In genomic region chr4:182913036-182913435, GRCh38 we compare ENCODE assay signal across 23 cellular contexts.
"Had no signal": no experiment of that assay in that cellular context is flagged by ENCODE, and none has a peak within 500 bp of the region (broad histone marks: within the 10 kb centered on the region; RNA-seq: fewer than 3 reads in every experiment).

No MANE protein-coding gene starts in this region.

- ATAC-seq: activated CD8-positive, alpha-beta T cell treated with anti-CD3 and anti-CD28 coated beads for 36 hours; left lung; right cardiac atrium; upper lobe of right lung had no signal

- H3K27me3 ChIP-seq: esophagus muscularis mucosa, hepatocyte, left lung, stomach, testis, upper lobe of right lung had no signal

- H3K4me3 ChIP-seq: coronary artery, esophagus muscularis mucosa, hepatocyte, left lung, prostate gland, stomach, testis, upper lobe of right lung had no signal

- H3K27me3 Mint-ChIP-seq: activated B cell treated with CpG ODN at 0.5 μM for 24 hours; activated CD8-positive, alpha-beta T cell treated with anti-CD3 and anti-CD28 coated beads for 36 hours; memory B cell had no signal

- DNase-seq: activated B cell treated with CpG ODN at 0.5 μM for 24 hours; activated CD4-positive, alpha-beta T cell treated with anti-CD3 and anti-CD28 coated beads for 48 hours; activated CD8-positive, alpha-beta memory T cell treated with anti-CD3 and anti-CD28 coated beads, Interleukin-2, amount 50 U/mL, for 4 hours; activated CD8-positive, alpha-beta T cell treated with anti-CD3 and anti-CD28 coated beads for 36 hours; activated naive CD4-positive, alpha-beta T cell treated with anti-CD3 and anti-CD28 coated beads, Interleukin-2, amount 50 U/mL, for 16 hours; amygdala; central memory CD4-positive, alpha-beta T cell; left lung; occipital lobe; right cardiac atrium; small intestine; stimulated activated CD4-positive, alpha-beta T cell treated with anti-CD3 and anti-CD28 coated beads, Interleukin-4, amount 100 ng/mL, for 4 hours; stimulated activated CD8-positive, alpha-beta memory T cell treated with anti-CD3 and anti-CD28 coated beads, Interleukin-4, amount 100 ng/mL, for 48 hours; stomach; testis; upper lobe of right lung had no signal

- H3K9me3 ChIP-seq: esophagus muscularis mucosa, left lung, prostate gland, stomach, testis, upper lobe of right lung had no signal

- H3K27ac ChIP-seq: coronary artery, esophagus muscularis mucosa, hepatocyte, left lung, prostate gland, stomach, testis, upper lobe of right lung had no signal

- H3K9me3 Mint-ChIP-seq: activated B cell treated with CpG ODN at 0.5 μM for 24 hours; activated CD8-positive, alpha-beta T cell treated with anti-CD3 and anti-CD28 coated beads for 36 hours; brain; nephron had no signal

- H3K4me3 Mint-ChIP-seq: activated B cell treated with CpG ODN at 0.5 μM for 24 hours; activated CD8-positive, alpha-beta T cell treated with anti-CD3 and anti-CD28 coated beads for 36 hours; memory B cell had no signal

- H3K27ac Mint-ChIP-seq: activated B cell treated with CpG ODN at 0.5 μM for 24 hours, memory B cell had no signal
